8 cellular contexts compared by ENCODE assay signal in the genomic region with DNA sequence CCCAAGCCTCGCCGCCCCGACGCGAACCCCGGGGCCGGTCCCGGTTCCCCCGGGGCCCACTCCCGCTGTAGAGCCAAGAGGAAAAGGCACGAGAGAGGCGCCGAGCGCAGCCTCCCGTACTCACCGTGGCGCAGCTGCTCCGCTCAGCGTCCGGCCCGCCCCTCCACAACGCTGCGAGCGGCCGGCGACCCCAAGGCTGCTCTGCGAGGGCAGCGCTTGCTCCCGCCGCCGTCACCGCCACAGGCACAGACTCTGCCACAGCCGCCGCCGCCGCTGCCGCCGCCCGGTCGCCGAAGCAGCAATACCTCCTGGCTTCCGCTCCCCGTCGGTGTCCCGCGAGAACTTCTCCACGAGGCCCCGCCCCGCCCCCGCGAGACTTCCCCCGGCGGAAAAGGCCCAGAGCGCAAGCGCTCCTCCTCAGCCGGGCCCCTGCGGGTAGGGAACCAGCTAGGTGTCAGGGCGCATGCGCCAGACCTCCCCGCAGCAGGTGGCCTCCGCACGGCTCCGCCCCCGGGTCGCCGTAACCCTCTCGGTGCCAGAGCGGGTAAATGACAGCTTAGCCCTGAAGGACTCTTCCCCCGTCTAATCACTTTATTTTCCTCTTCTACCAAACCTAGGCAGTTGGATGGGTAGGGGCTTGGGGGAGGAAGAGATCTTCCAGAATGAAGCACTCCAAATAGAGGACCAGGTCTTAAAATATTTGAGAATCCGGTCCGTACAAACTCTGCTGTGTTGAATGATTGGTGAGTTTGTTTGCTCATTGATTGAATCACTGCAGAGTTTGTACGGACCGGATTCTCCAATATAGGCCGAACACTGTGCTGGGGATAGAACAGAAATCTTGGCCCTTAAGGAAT. TPM values are rescaled to one million over a fixed set of nuclear protein-coding genes. Genes with fewer than 3 reads are reported as not detected.
DNase-seq lines count a peak whose midpoint lies in the region; TF ChIP-seq lines count a peak whose summit lies in the region.

A gene (minus strand): TSS at position 314 of the 857 bp plus-strand sequence. CDS start 12,050 bp downstream, outside the sequence.

- no peak for TF ChIP-seq CTCF in GM20000 (IDR thresholded peaks at IDR 0.05; ENCODE audit: extremely low read depth, missing control alignments)

- no peaks in the 10 kb centered on the region for H3K9me3 ChIP-seq in CD4-positive, alpha-beta memory T cell (ENCODE audit: control insufficient read depth in 1 of 2, low read length in 2 of 2)

- peak within 1 kb of the TSS; percentile 88 to 92 for H3K4me3 ChIP-seq in CD4-positive, alpha-beta memory T cell (ENCODE audit: low read length in 2 of 2)

- H3K4me3 Mint-ChIP-seq in CD4-positive, alpha-beta memory T cell: peak within 1 kb of the TSS; percentile 96 to 99 (median 97)

- H3K27me3 Mint-ChIP-seq in CD4-positive, alpha-beta memory T cell: no peaks in the 10 kb centered on the region

- H3K27me3 ChIP-seq in CD4-positive, alpha-beta memory T cell (ENCODE audit: insufficient read depth, low read length): no peaks in the 10 kb centered on the region

- peaks cover 0 to 1% (median 0%) of the 10 kb centered on the region in 8 donors for H3K9me3 Mint-ChIP-seq in CD4-positive, alpha-beta memory T cell

- H3K36me3 Mint-ChIP-seq in CD4-positive, alpha-beta memory T cell: peaks cover 0 to 20% of the 10 kb centered on the region in 2 donors

- peak; percentile 99 to 100 (median 100) for DNase-seq in CD4-positive, alpha-beta memory T cell
- DNase-seq in GM20000 (ENCODE audit: low spot score) (peak; percentile 99), HT1080 (ENCODE audit: low read depth) (peak; percentile 89), NOMO-1 (lab: John Stamatoyannopoulos, UW; ENCODE audit: unreplicated experiment in 2 of 2) (peak; percentile 94 to 96), lung microvascular endothelial cell (ENCODE audit: low read depth in 2 of 2) (peak; percentile 97 to 98)
- peak; percentile 99 for DNase-seq in effector CD8-positive, alpha-beta T cell (lab: John Stamatoyannopoulos, UW)
- peak; percentile 99 to 100 (median 100) for DNase-seq in stimulated activated CD4-positive, alpha-beta T cell treated with anti-CD3 and anti-CD28 coated beads, TNF-alpha, amount 100 ng/mL, for 4 hours (ENCODE audit: low read depth in 3 of 3)

- peak within 1 kb of the TSS; percentile 91 to 99 (median 96) for H3K27ac Mint-ChIP-seq in CD4-positive, alpha-beta memory T cell

- H3K4me1 Mint-ChIP-seq in CD4-positive, alpha-beta memory T cell: peaks cover 25 to 54% (median 37%) of the 10 kb centered on the region in 4 donors

- H3K4me1 ChIP-seq in CD4-positive, alpha-beta memory T cell (ENCODE audit: insufficient read depth, low read length): peaks cover 43% of the 10 kb centered on the region

- CTCF ChIA-PET in CD4-positive, alpha-beta memory T cell (lab: Charles Lee; ENCODE audit: partially characterized antibody): interaction anchor here (0.9 to 4.7 kb wide), 9 partner anchors 9 to 136 kb away, joined by 3 to 63 read pairs (median 4); a partner anchor contains a TSS
- CTCF ChIA-PET in activated CD8-positive, alpha-beta memory T cell treated with anti-CD3 and anti-CD28 coated beads for 36 hours (lab: Charles Lee): interaction anchor here (0.5 to 3.1 kb wide), 10 partner anchors 10 to 292 kb away, joined by 3 to 18 read pairs (median 4); a partner anchor contains a TSS

- H3K27ac ChIP-seq in CD4-positive, alpha-beta memory T cell (ENCODE audit: low read depth, low read length): peak within 1 kb of the TSS; percentile 89

- H3K36me3 ChIP-seq in CD4-positive, alpha-beta memory T cell (ENCODE audit: insufficient read depth, low read length): no peaks in the 10 kb centered on the region

- intact Hi-C loops in CD4-positive, alpha-beta memory T cell (cut with micrococcal nuclease): loop anchor here (1.0 kb wide), 6 partner anchors 12 to 222 kb away; a partner anchor contains a TSS

- POLR2A ChIA-PET in CD4-positive, alpha-beta memory T cell (lab: Charles Lee; ENCODE audit: partially characterized antibody): interaction anchor here (0.5 to 3.7 kb wide), 33 partner anchors 10 to 532 kb away, joined by 3 to 32 read pairs (median 4); a partner anchor contains a TSS
- POLR2A ChIA-PET in activated CD8-positive, alpha-beta memory T cell treated with anti-CD3 and anti-CD28 coated beads for 36 hours (lab: Charles Lee): interaction anchor here (0.6 to 3.2 kb wide), 10 partner anchors 9 to 144 kb away, joined by 3 to 22 read pairs (median 5); a partner anchor contains a TSS

RNA-seq across cellular contexts. Expression of the gene that starts here (rescaled TPM):
- total RNA-seq in CD4-positive, alpha-beta memory T cell: 100 to 1,000 TPM; 131 to 133 TPM
- 100 to 1,000 TPM; 129 to 155 TPM for polyA plus RNA-seq in CD4-positive, alpha-beta memory T cell
- 106 and 134 TPM in 2 replicates for total RNA-seq in HT1080 (2014; rRNA removed; shearing (Covaris generic))
- polyA plus RNA-seq in HT1080 (2015; cell fraction: cytosol; rRNA removed): 84.0 and 111 TPM in 2 replicates
- polyA plus RNA-seq in HT1080 (2015; cell fraction: nucleus; rRNA removed): 68.8 and 70.5 TPM in 2 replicates
- 100 to 1,000 TPM; 181 to 182 TPM for total RNA-seq in activated CD8-positive, alpha-beta memory T cell treated with anti-CD3 and anti-CD28 coated beads for 36 hours
- 55.6 and 77.4 TPM in 2 replicates for total RNA-seq in lung microvascular endothelial cell

Comparison
In these comparisons a context has a peak if more than half of its experiments do, and no peak if none do; other contexts are left out.
1. Peak in every context shown above with its lines: DNase-seq, H3K4me3 ChIP-seq and H3K27ac ChIP-seq.